1 cellular context compared by ENCODE assay signal in genomic region chr17:34797724-34798123, GRCh38.
TF ChIP-seq lines count a peak whose summit lies in the region.

No MANE protein-coding gene starts in this region.

TF ChIP-seq in K562, 482 proteins besides CTCF, POLR2A, EP300 and RAD21 (continued from another document):
- TF ChIP-seq USF2 (CRISPR knock-in tag; IDR thresholded peaks at IDR 0.05) (0 out of 2 replicates have a peak, but pooled peaks have one; percentile 7), HNRNPUL1 (IDR thresholded peaks at IDR 0.05; ENCODE audit: low read length) (no peak), RCOR1 (IDR thresholded peaks at IDR 0.05; ENCODE audit: borderline replicate concordance in 1 of 2, low read depth in 2 of 2, low read length in 2 of 2) (0 out of 4 replicates have a peak, but pooled peaks of 1 of the 2 experiments have one; percentile 38), SAFB (IDR thresholded peaks at IDR 0.05; ENCODE audit: borderline replicate concordance, low read depth, low read length) (no peak)
TF ChIP-seq in K562: peak in this region for 8.
